12 cellular contexts compared by ENCODE assay signal in the genomic region with DNA sequence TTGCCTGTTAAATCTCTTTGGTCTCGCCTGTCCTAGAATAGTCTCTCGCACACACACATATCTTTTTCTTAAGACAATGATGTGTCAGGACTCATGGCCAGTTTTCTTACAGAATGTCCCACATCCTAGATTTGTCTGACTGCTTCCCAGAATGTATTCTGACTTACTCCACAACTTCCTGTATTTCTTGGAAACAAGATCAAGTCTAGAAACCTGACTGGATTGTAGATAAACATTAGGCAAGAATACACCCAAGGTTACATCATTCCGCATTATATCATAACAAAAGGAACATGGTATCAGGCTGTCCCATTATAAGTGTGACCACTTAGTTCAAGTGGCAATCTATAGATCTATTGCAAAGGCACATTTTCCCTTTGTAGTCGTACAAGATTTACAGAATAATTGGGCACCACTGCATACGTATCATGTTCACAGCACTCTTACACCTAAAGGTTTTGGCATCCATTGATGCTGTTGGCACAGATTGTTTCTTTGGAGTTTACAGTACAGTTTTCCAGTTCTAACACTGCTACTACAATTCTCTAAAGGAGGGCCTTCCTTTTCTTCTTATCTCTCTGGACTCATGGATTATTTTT. TPM values are rescaled to one million over a fixed set of nuclear protein-coding genes. Genes with fewer than 3 reads are reported as not detected.
A peak's percentile ranks its signal among the peaks of the same experiment; 100 is the strongest.
DNase-seq lines count a peak whose midpoint lies in the region; ATAC-seq and TF ChIP-seq lines count a peak whose summit lies in the region.
"Had no signal": no experiment of that assay in that cellular context is flagged by ENCODE, and none has a peak within 500 bp of the region (broad histone marks: within the 10 kb centered on the region; RNA-seq: fewer than 3 reads in every experiment).

No MANE protein-coding gene starts in this region.

- intact Hi-C loops in natural killer cell (cut with micrococcal nuclease) = no loop called here

- no peak for TF ChIP-seq CTCF in natural killer cell (IDR thresholded peaks at IDR 0.05)

- ATAC-seq in natural killer cell treated with Interleukin-12 subunit alpha and Interleukin-12 subunit beta and Interleukin-15 and Interleukin-18, amount 100 ng/mL, for 72 hours = no peak
- no peak for ATAC-seq in natural killer cell
- no peak for ATAC-seq in central memory CD8-positive, alpha-beta T cell (replicated peaks; ENCODE audit: extremely low read depth, poor library complexity, severe bottlenecking)
- no peak for ATAC-seq in HG03469 (IDR thresholded peaks at IDR 0.05; ENCODE audit: unreplicated experiment)
- no peak for ATAC-seq in GM21723 (IDR thresholded peaks at IDR 0.05; ENCODE audit: unreplicated experiment)
- ATAC-seq in GM18861 (IDR thresholded peaks at IDR 0.05; ENCODE audit: unreplicated experiment) = no peak

- no peaks in the 10 kb centered on the region for H3K27me3 Mint-ChIP-seq in natural killer cell treated with Interleukin-12 subunit alpha and Interleukin-12 subunit beta and Interleukin-15 and Interleukin-18, amount 100 ng/mL, for 72 hours
- no peaks in the 10 kb centered on the region for H3K27me3 Mint-ChIP-seq in natural killer cell (ENCODE audit: low read depth in 2 of 2)
- no peaks in the 10 kb centered on the region for H3K27me3 Mint-ChIP-seq in central memory CD8-positive, alpha-beta T cell
- H3K27me3 Mint-ChIP-seq: activated naive CD8-positive, alpha-beta T cell had no signal

- H3K27ac Mint-ChIP-seq in natural killer cell treated with Interleukin-12 subunit alpha and Interleukin-12 subunit beta and Interleukin-15 and Interleukin-18, amount 100 ng/mL, for 72 hours = peak overlapping the region; percentile 43 to 61
- peak overlapping the region in 1 of 2 donors; percentile 54 for H3K27ac Mint-ChIP-seq in natural killer cell
- peak overlapping the region; percentile 33 for H3K27ac Mint-ChIP-seq in central memory CD8-positive, alpha-beta T cell (ENCODE audit: low read depth)

- H3K4me3 Mint-ChIP-seq in natural killer cell treated with Interleukin-12 subunit alpha and Interleukin-12 subunit beta and Interleukin-15 and Interleukin-18, amount 100 ng/mL, for 72 hours = no peak overlapping the region
- no peak overlapping the region for H3K4me3 Mint-ChIP-seq in natural killer cell
- H3K4me3 Mint-ChIP-seq in central memory CD8-positive, alpha-beta T cell = no peak overlapping the region
- H3K4me3 Mint-ChIP-seq: activated naive CD8-positive, alpha-beta T cell had no signal

- H3K9me3 Mint-ChIP-seq in natural killer cell treated with Interleukin-12 subunit alpha and Interleukin-12 subunit beta and Interleukin-15 and Interleukin-18, amount 100 ng/mL, for 72 hours = no peaks in the 10 kb centered on the region
- H3K9me3 Mint-ChIP-seq in natural killer cell = no peaks in the 10 kb centered on the region
- H3K9me3 Mint-ChIP-seq in central memory CD8-positive, alpha-beta T cell = no peaks in the 10 kb centered on the region

- peaks cover 5% of the 10 kb centered on the region for H3K36me3 Mint-ChIP-seq in natural killer cell treated with Interleukin-12 subunit alpha and Interleukin-12 subunit beta and Interleukin-15 and Interleukin-18, amount 100 ng/mL, for 72 hours
- no peaks in the 10 kb centered on the region for H3K36me3 Mint-ChIP-seq in natural killer cell
- peaks cover 11% of the 10 kb centered on the region for H3K36me3 Mint-ChIP-seq in central memory CD8-positive, alpha-beta T cell (ENCODE audit: insufficient read depth)

- DNase-seq in natural killer cell treated with Interleukin-12 subunit alpha and Interleukin-12 subunit beta and Interleukin-15 and Interleukin-18, amount 100 ng/mL, for 72 hours (ENCODE audit: low spot score) = no peak
- no peak for DNase-seq in natural killer cell
- DNase-seq in central memory CD8-positive, alpha-beta T cell (ENCODE audit: low spot score in 2 of 2) = no peak
- peak; percentile 64 for DNase-seq in kidney glomerular epithelial cell (lab: John Stamatoyannopoulos, UW)
- no peak for DNase-seq in globus pallidus (ENCODE audit: low spot score)
- DNase-seq: Karpas-422, RPMI8226, spleen had no signal

- peaks cover 39 to 42% of the 10 kb centered on the region in 2 donors for H3K4me1 Mint-ChIP-seq in natural killer cell treated with Interleukin-12 subunit alpha and Interleukin-12 subunit beta and Interleukin-15 and Interleukin-18, amount 100 ng/mL, for 72 hours (ENCODE audit: low read depth in 2 of 2)
- peaks cover 51 to 74% of the 10 kb centered on the region in 2 donors for H3K4me1 Mint-ChIP-seq in natural killer cell
- H3K4me1 Mint-ChIP-seq in central memory CD8-positive, alpha-beta T cell = peaks cover 57% of the 10 kb centered on the region

RNA-seq across cellular contexts. Expression of a gene that starts 56.4 kb away (rescaled TPM):
- 10 to 100 TPM; 70.9 to 74.1 TPM for total RNA-seq in natural killer cell treated with Interleukin-12 subunit alpha and Interleukin-12 subunit beta and Interleukin-15 and Interleukin-18, amount 100 ng/mL, for 72 hours
- 100 to 1,000 TPM; 172 to 202 (median 175) TPM for total RNA-seq in natural killer cell
